In genomic region chrX:147733369-147733768, GRCh38 we compare ENCODE assay signal across 21 cellular contexts.
DNase-seq lines count a peak whose midpoint lies in the region; ATAC-seq, FAIRE-seq and TF ChIP-seq lines count a peak whose summit lies in the region.
"Had no signal": no experiment of that assay in that cellular context is flagged by ENCODE, and none has a peak within 500 bp of the region (broad histone marks: within the 10 kb centered on the region; RNA-seq: fewer than 3 reads in every experiment).

No MANE protein-coding gene starts in this region.

- H4K5ac ChIP-seq in IMR-90 (ENCODE audit: low read depth, low read length), result no peak overlapping the region

- 27% methylated on average over 2 of the region's 2 CpGs for WGBS in A549 (ENCODE audit: missing lambda C conversion rate)
- WGBS in IMR-90 (ENCODE audit: extremely low coverage in 2 of 2, insufficient read length in 1 of 2), 2 experiments, result no CpG with 5 or more reads among the region's 2 CpGs
- 0% methylated on average over 2 of the region's 2 CpGs for WGBS in K562 (ENCODE audit: insufficient coverage, low coverage, missing lambda C conversion rate)

- no peak overlapping the region for H2BK5ac ChIP-seq in IMR-90 (ENCODE audit: low read depth, low read length, poor library complexity, severe bottlenecking)

- no peak overlapping the region for H2AFZ ChIP-seq in IMR-90 (replicated peaks; ENCODE audit: low read length, poor library complexity)
- H2AFZ ChIP-seq in K562 (ENCODE audit: low read depth, low read length), result no peak overlapping the region

- H4K20me1 ChIP-seq in IMR-90 (ENCODE audit: insufficient read depth, low read length), result no peaks in the 10 kb centered on the region
- H4K20me1 ChIP-seq in K562 (replicated peaks; ENCODE audit: control insufficient read depth, insufficient read depth, low read length), result no peaks in the 10 kb centered on the region
- H4K20me1 ChIP-seq: BLaER1 treated with 17β-estradiol and CSF1 and Interleukin-3, amounts not matched to agents 10 nM and 100 nM had no signal

- TF ChIP-seq EP300 in A549 (IDR thresholded peaks at IDR 0.05), result no peak
- no peak for TF ChIP-seq EP300 in K562 (IDR thresholded peaks at IDR 0.05; ENCODE audit: low read length)

- H3K4ac ChIP-seq in IMR-90 (ENCODE audit: low read depth, low read length), result no peak overlapping the region

- H3K23ac ChIP-seq in IMR-90 (ENCODE audit: low read depth, low read length), result no peak overlapping the region

- H3K27ac ChIP-seq in A549, result no peak overlapping the region
- H3K27ac ChIP-seq in IMR-90 (ENCODE audit: insufficient read depth, low read length), result no peak overlapping the region
- H3K27ac ChIP-seq in K562 (ENCODE audit: extremely low read depth, low read depth, low read length), result no peak overlapping the region
- no peak overlapping the region for H3K27ac ChIP-seq in left ventricle myocardium inferior (replicated peaks)
- H3K27ac ChIP-seq: BLaER1 treated with 17β-estradiol and CSF1 and Interleukin-3, amounts not matched to agents 10 nM and 100 nM; C4-2B had no signal

- H2BK20ac ChIP-seq in IMR-90 (ENCODE audit: low read depth, low read length), result no peak overlapping the region

- H3K79me1 ChIP-seq in IMR-90 (ENCODE audit: low read depth in 1 of 2, low read length in 2 of 2), result no peaks in the 10 kb centered on the region

- no peak overlapping the region for H4K91ac ChIP-seq in IMR-90 (ENCODE audit: insufficient read depth, low read depth, low read length)

- H3K79me2 ChIP-seq in K562 (ENCODE audit: control insufficient read depth, insufficient read depth, low read length), result no peaks in the 10 kb centered on the region

- H3K14ac ChIP-seq in IMR-90 (replicated peaks; ENCODE audit: low read depth, low read length), result no peak overlapping the region

- no peak overlapping the region for H3K56ac ChIP-seq in IMR-90 (ENCODE audit: extremely low read depth, insufficient read depth, low read length)

- CTCF ChIA-PET in A549 (lab: Yijun Ruan, JAX) (no interaction called here), IMR-90 (lab: Yijun Ruan, JAX) (no interaction called here), K562 (lab: Yijun Ruan, JAX; ENCODE audit: low intra/inter-chr PET ratio) (no interaction called here)

- H2AK5ac ChIP-seq in IMR-90 (ENCODE audit: low read depth, low read length), result no peak overlapping the region

- POLR2A ChIA-PET in A549 (lab: Yijun Ruan, JAX), result no interaction called here
- POLR2A ChIA-PET in IMR-90 (lab: Charles Lee; ENCODE audit: unreplicated experiment), result no interaction called here
- POLR2A ChIA-PET in K562 (lab: Yijun Ruan, JAX), result no interaction called here

- no peak overlapping the region for H4K8ac ChIP-seq in IMR-90 (ENCODE audit: low read depth in 2 of 2, low read length in 2 of 2)

- H3K18ac ChIP-seq in IMR-90 (ENCODE audit: low read depth, low read length), result no peak overlapping the region

- in situ Hi-C loops in IMR-90 (cut with MboI; ENCODE audit: low sequenced_read_pairs), result no loop called here
- in situ Hi-C loops in K562 (cut with MboI), result no loop called here

- H2AK9ac ChIP-seq in IMR-90 (replicated peaks; ENCODE audit: low read depth, low read length, poor library complexity), result no peak overlapping the region

- ATAC-seq in A549 (no peak), IMR-90 (ENCODE audit: low read depth) (no peak), K562 (no peak)
- ATAC-seq: CD8-positive, alpha-beta T cell; GM12878 had no signal

- H3K4me2 ChIP-seq in A549 (no peak overlapping the region), IMR-90 (ENCODE audit: low read depth, low read length) (no peak overlapping the region), K562 (ENCODE audit: insufficient read depth, low read length) (no peak overlapping the region)
- H3K4me2 ChIP-seq: BLaER1 treated with 17β-estradiol and CSF1 and Interleukin-3, amounts not matched to agents 10 nM and 100 nM had no signal

- TF ChIP-seq POLR2A in A549 (IDR thresholded peaks at IDR 0.05; ENCODE audit: low read length), result no peak
- no peak for TF ChIP-seq POLR2A in IMR-90 (IDR thresholded peaks at IDR 0.05; ENCODE audit: low read depth, low read length)
- TF ChIP-seq POLR2A in K562 (conservative IDR thresholded peaks at IDR 0.05), result no peak

- H3K36me3 ChIP-seq in IMR-90 (ENCODE audit: control insufficient read depth, insufficient read depth, low read length) (no peaks in the 10 kb centered on the region), K562 (ENCODE audit: control insufficient read depth, insufficient read depth, low read length) (no peaks in the 10 kb centered on the region), left ventricle myocardium inferior (no peaks in the 10 kb centered on the region)
- H3K36me3 ChIP-seq: BLaER1 treated with 17β-estradiol and CSF1 and Interleukin-3, amounts not matched to agents 10 nM and 100 nM had no signal

- H3K9me1 ChIP-seq in IMR-90 (ENCODE audit: insufficient read depth, low read length), result no peaks in the 10 kb centered on the region
- no peaks in the 10 kb centered on the region for H3K9me1 ChIP-seq in K562 (ENCODE audit: control insufficient read depth, insufficient read depth, low read length)

- DNase-seq in A549 (ENCODE audit: low read depth in 1 of 2, low spot score in 1 of 2) (no peak), IMR-90 (no peak), K562 (ENCODE audit: extremely low read depth in 1 of 4, low spot score in 3 of 4) (no peak), NCI-H1092 treated with DMSO at 0.1 percent for 48 hours (lab: John Stamatoyannopoulos, UW) (no peak), left ventricle myocardium inferior (no peak), GDM1 (lab: John Stamatoyannopoulos, UW) (no peak)
- DNase-seq: 8988T; AML-193; Caco-2; Calu3; CD4-positive, alpha-beta T cell; CD8-positive, alpha-beta T cell; DMS79 treated with DMSO at 0.1 percent for 48 hours had no signal

- H3K4me1 ChIP-seq in A549 (no peaks in the 10 kb centered on the region), IMR-90 (ENCODE audit: control insufficient read depth, insufficient read depth, low read length) (no peaks in the 10 kb centered on the region), K562 (replicated peaks in 1 of 2; ENCODE audit: control insufficient read depth in 2 of 2, insufficient read depth in 2 of 2, low read length in 2 of 2) (no peaks in the 10 kb centered on the region), left ventricle myocardium inferior (no peaks in the 10 kb centered on the region)
- H3K4me1 ChIP-seq: Caco-2 had no signal

- H3K9ac ChIP-seq in IMR-90 (ENCODE audit: low read depth, low read length) (no peak overlapping the region), K562 (ENCODE audit: insufficient read depth in 1 of 2, low read depth in 2 of 2, low read length in 2 of 2) (no peak overlapping the region)
- H3K9ac ChIP-seq: BLaER1 treated with 17β-estradiol and CSF1 and Interleukin-3, amounts not matched to agents 10 nM and 100 nM had no signal

- TF ChIP-seq CTCF in A549 (IDR thresholded peaks at IDR 0.05), result no peak
- TF ChIP-seq CTCF in IMR-90 (conservative IDR thresholded peaks at IDR 0.05; ENCODE audit: low read depth, low read length), result no peak
- TF ChIP-seq CTCF in K562 (IDR thresholded peaks at IDR 0.05 in 2 of 3, conservative IDR thresholded peaks at IDR 0.05 in 1 of 3; ENCODE audit: insufficient read depth in 2 of 3, low read depth in 1 of 3, low read length in 3 of 3), result no peak
- no peak for TF ChIP-seq CTCF in left ventricle myocardium inferior (IDR thresholded peaks at IDR 0.05; ENCODE audit: borderline replicate concordance)

- FAIRE-seq in A549 (lab: Jason Lieb, UNC) (no peak), K562 (lab: Jason Lieb, UNC) (no peak)
- FAIRE-seq: A204.1, D721Med, G401.6, GM12878, GM12892, GM18507 had no signal

- H3K27me3 ChIP-seq in IMR-90 (ENCODE audit: control insufficient read depth, insufficient read depth, low read length), result no peaks in the 10 kb centered on the region
- no peaks in the 10 kb centered on the region for H3K27me3 ChIP-seq in K562 (ENCODE audit: control insufficient read depth in 2 of 2, insufficient read depth in 2 of 2, low read length in 2 of 2)
- no peaks in the 10 kb centered on the region for H3K27me3 ChIP-seq in left ventricle myocardium inferior (ENCODE audit: low read depth)

- intact Hi-C loops in IMR-90 (cut with micrococcal nuclease) (no loop called here), K562 (cut with micrococcal nuclease) (no loop called here), left ventricle myocardium inferior (cut with micrococcal nuclease) (no loop called here)

- no TSS peak for BruUV-seq in IMR-90 (replicated peaks; lab: Mats Ljungman, UMichigan)
- BruUV-seq in K562 (replicated peaks; lab: Mats Ljungman, UMichigan), result no TSS peak

- H3K4me3 ChIP-seq in A549 (no peak overlapping the region), IMR-90 (ENCODE audit: insufficient read depth, low read depth, low read length) (no peak overlapping the region), K562 (no peak overlapping the region), left ventricle myocardium inferior (no peak overlapping the region)
- H3K4me3 ChIP-seq: BLaER1 treated with 17β-estradiol and CSF1 and Interleukin-3, amounts not matched to agents 10 nM and 100 nM; GM12878 had no signal

- dilution Hi-C loops in IMR-90 (cut with HindIII; ENCODE audit: low sequenced_read_pairs, unreplicated experiment), result no loop called here

- H3K9me3 ChIP-seq in A549, result no peaks in the 10 kb centered on the region
- peaks cover 2% of the 10 kb centered on the region for H3K9me3 ChIP-seq in IMR-90 (ENCODE audit: control insufficient read depth, insufficient read depth, low read length)
- H3K9me3 ChIP-seq in K562 (replicated peaks; ENCODE audit: control insufficient read depth, insufficient read depth, low read depth, low read length), result no peaks in the 10 kb centered on the region
- H3K9me3 ChIP-seq in left ventricle myocardium inferior (replicated peaks), result no peaks in the 10 kb centered on the region
- H3K9me3 ChIP-seq: BLaER1 treated with 17β-estradiol and CSF1 and Interleukin-3, amounts not matched to agents 10 nM and 100 nM; Caco-2 had no signal

- H2BK15ac ChIP-seq in IMR-90 (ENCODE audit: low read depth, low read length), result no peak overlapping the region

- no peak for TF ChIP-seq RAD21 in A549 (conservative IDR thresholded peaks at IDR 0.05 in 1 of 2, IDR thresholded peaks at IDR 0.05 in 1 of 2)
- TF ChIP-seq RAD21 in IMR-90 (IDR thresholded peaks at IDR 0.05; ENCODE audit: low read length), result no peak
- no peak for TF ChIP-seq RAD21 in K562 (CRISPR knock-in tag; conservative IDR thresholded peaks at IDR 0.05 in 1 of 2, IDR thresholded peaks at IDR 0.05 in 1 of 2)

- no peak overlapping the region for H2BK120ac ChIP-seq in IMR-90 (ENCODE audit: low read depth, low read length)

TF ChIP-seq in A549, 52 proteins besides CTCF, POLR2A, EP300 and RAD21 (continues in another document):
- no peak for TF ChIP-seq GATA3 (IDR thresholded peaks at IDR 0.05; ENCODE audit: borderline replicate concordance)

TF ChIP-seq in IMR-90, 13 proteins besides CTCF, POLR2A, EP300 and RAD21 (continues in another document):
- peak; percentile 65 for TF ChIP-seq MAFK (IDR thresholded peaks at IDR 0.05; ENCODE audit: low read depth, low read length)

TF ChIP-seq in K562, 482 proteins besides CTCF, POLR2A, EP300 and RAD21 (continues in another document):
- no peak for TF ChIP-seq KDM5B (IDR thresholded peaks at IDR 0.05; ENCODE audit: insufficient replicate concordance, low read depth, low read length)
- peak; percentile 5; the same call in 1 of the 2 replicates for TF ChIP-seq ZNF316 (IDR thresholded peaks at IDR 0.05)

Comparison
In these comparisons a context has a peak if more than half of its experiments do, and no peak if none do; other contexts are left out.
1. Of the 35 proteins assayed by ChIP-seq in both K562 and A549: peak only in K562: none; only in A549: MAFK; in both: none; in neither: 34.